In genomic region chr14:90198541-90198940, GRCh38 we compare ENCODE assay signal across 10 cellular contexts.
"Had no signal": no experiment of that assay in that cellular context is flagged by ENCODE, and none has a peak within 500 bp of the region (broad histone marks: within the 10 kb centered on the region; RNA-seq: fewer than 3 reads in every experiment).

No MANE protein-coding gene starts in this region.

- DNase-seq: GM23248, GOT3, H7, HFFc6, IMR-90, Karpas-422, KBM-7 had no signal

- H3K9me3 ChIP-seq: HAP-1 had no signal

- H3K4me1 ChIP-seq: HAP-1 had no signal

- H3K4me3 ChIP-seq: GM23248, HAP-1 had no signal

- H3K27ac ChIP-seq: GM23248, KMS-11 had no signal

- H3K36me3 ChIP-seq: HAP-1 had no signal

- ATAC-seq: HCT116 had no signal
